In the genomic region with DNA sequence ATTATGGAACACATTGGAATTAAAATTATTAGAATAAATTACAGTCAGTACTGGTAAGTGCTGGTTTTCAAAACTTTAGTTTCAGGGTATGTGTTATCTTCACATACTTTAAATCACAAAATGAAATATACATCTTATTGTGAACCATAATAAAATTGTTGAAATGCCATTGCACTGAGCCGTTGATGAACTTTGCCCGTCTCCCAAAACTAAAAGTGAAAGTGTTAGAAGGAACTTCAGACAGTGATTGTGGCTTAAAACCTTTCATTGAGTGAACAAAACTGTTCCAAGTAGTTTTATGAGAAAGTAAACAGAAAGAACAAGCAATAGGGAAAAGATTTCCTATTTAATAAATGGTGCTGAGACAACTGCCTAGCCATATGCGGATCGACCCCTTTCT, we compare ENCODE assay signal across 14 cellular contexts.
DNase-seq lines count a peak whose midpoint lies in the region; ATAC-seq, FAIRE-seq and TF ChIP-seq lines count a peak whose summit lies in the region.
"Had no signal": no experiment of that assay in that cellular context is flagged by ENCODE, and none has a peak within 500 bp of the region (broad histone marks: within the 10 kb centered on the region; RNA-seq: fewer than 3 reads in every experiment).

No MANE protein-coding gene starts in this region.

- BruUV-seq in IMR-90 (replicated peaks; lab: Mats Ljungman, UMichigan) = no TSS peak

- H3K27me3 ChIP-seq in IMR-90 (ENCODE audit: control insufficient read depth, insufficient read depth, low read length) = no peaks in the 10 kb centered on the region
- no peaks in the 10 kb centered on the region for H3K27me3 ChIP-seq in pancreas
- no peaks in the 10 kb centered on the region for H3K27me3 ChIP-seq in gastroesophageal sphincter

- no peak overlapping the region for H3K27ac Mint-ChIP-seq in activated naive CD8-positive, alpha-beta T cell treated with anti-CD3 and anti-CD28 coated beads for 36 hours
- H3K27ac Mint-ChIP-seq: activated CD4-positive, alpha-beta T cell treated with anti-CD3 and anti-CD28 coated beads, Interleukin-2, amount 10 ng/mL, durations not matched to agents 24 days and 14 days had no signal

- dilution Hi-C loops in IMR-90 (cut with HindIII; ENCODE audit: low sequenced_read_pairs, unreplicated experiment) = no loop called here

- ATAC-seq in GM18868 (IDR thresholded peaks at IDR 0.05; ENCODE audit: unreplicated experiment) (peak; percentile 64), IMR-90 (ENCODE audit: low read depth) (0 out of 2 replicates have a peak, but pooled peaks have one; percentile 21), pancreas (peak in 1 of 4 donors; percentile 54), HG02840 (IDR thresholded peaks at IDR 0.05; ENCODE audit: low FRiP score, unreplicated experiment) (no peak), gastroesophageal sphincter (no peak)

- H3K9me3 ChIP-seq in IMR-90 (ENCODE audit: control insufficient read depth, insufficient read depth, low read length) (no peaks in the 10 kb centered on the region), pancreas (no peaks in the 10 kb centered on the region), gastroesophageal sphincter (no peaks in the 10 kb centered on the region)

- no peak overlapping the region; the same call in 1 of the 2 replicates for H3K4me2 ChIP-seq in IMR-90 (ENCODE audit: low read depth, low read length)

- no peak overlapping the region for H2AK5ac ChIP-seq in IMR-90 (ENCODE audit: low read depth, low read length)

- peak; percentile 29 for FAIRE-seq in pancreas (lab: Jason Lieb, UNC)
- FAIRE-seq: frontal cortex, H1 had no signal

- no peak overlapping the region for H3K4me3 Mint-ChIP-seq in activated naive CD8-positive, alpha-beta T cell treated with anti-CD3 and anti-CD28 coated beads for 36 hours
- H3K4me3 Mint-ChIP-seq: activated CD4-positive, alpha-beta T cell treated with anti-CD3 and anti-CD28 coated beads, Interleukin-2, amount 10 ng/mL, durations not matched to agents 24 days and 14 days had no signal

- no peaks in the 10 kb centered on the region for H3K27me3 Mint-ChIP-seq in activated naive CD8-positive, alpha-beta T cell treated with anti-CD3 and anti-CD28 coated beads for 36 hours
- H3K27me3 Mint-ChIP-seq: activated CD4-positive, alpha-beta T cell treated with anti-CD3 and anti-CD28 coated beads, Interleukin-2, amount 10 ng/mL, durations not matched to agents 24 days and 14 days had no signal

- CTCF ChIA-PET in IMR-90 (lab: Yijun Ruan, JAX) = no interaction called here

- H3K56ac ChIP-seq in IMR-90 (ENCODE audit: extremely low read depth, insufficient read depth, low read length) = no peak overlapping the region

- no peak for TF ChIP-seq RAD21 in IMR-90 (IDR thresholded peaks at IDR 0.05; ENCODE audit: low read length)

- no peak overlapping the region for H4K91ac ChIP-seq in IMR-90 (ENCODE audit: insufficient read depth, low read depth, low read length)

- DNase-seq in IMR-90 (peak; percentile 8), dedifferentiated amniotic fluid mesenchymal stem cell (ENCODE audit: extremely low spot score) (peak; percentile 26), pancreas (no peak), SW 1271 (lab: John Stamatoyannopoulos, UW) (no peak)
- no peak for DNase-seq in activated naive CD8-positive, alpha-beta T cell treated with anti-CD3 and anti-CD28 coated beads for 36 hours
- DNase-seq: activated CD4-positive, alpha-beta T cell treated with anti-CD3 and anti-CD28 coated beads, Interleukin-2, amount 10 ng/mL, durations not matched to agents 24 days and 14 days; activated effector memory CD4-positive, alpha-beta T cell treated with Interleukin-2 at 50 U/mL for 16 hours; mammary epithelial cell; NCI-H524 had no signal

- H3K18ac ChIP-seq in IMR-90 (ENCODE audit: low read depth, low read length) = no peak overlapping the region

- intact Hi-C loops in IMR-90 (cut with micrococcal nuclease) (no loop called here), pancreas (cut with DNase I) (no loop called here)

- no peak overlapping the region for H4K5ac ChIP-seq in IMR-90 (ENCODE audit: low read depth, low read length)

- H3K9ac ChIP-seq in IMR-90 (ENCODE audit: low read depth, low read length) = no peak overlapping the region

- H2AK9ac ChIP-seq in IMR-90 (replicated peaks; ENCODE audit: low read depth, low read length, poor library complexity) = no peak overlapping the region

- H3K4me1 ChIP-seq in IMR-90 (ENCODE audit: control insufficient read depth, insufficient read depth, low read length) (no peaks in the 10 kb centered on the region), pancreas (no peaks in the 10 kb centered on the region), gastroesophageal sphincter (no peaks in the 10 kb centered on the region)

- no peaks in the 10 kb centered on the region for H3K79me1 ChIP-seq in IMR-90 (ENCODE audit: low read depth in 1 of 2, low read length in 2 of 2)

- no peak overlapping the region for H4K8ac ChIP-seq in IMR-90 (ENCODE audit: low read depth in 2 of 2, low read length in 2 of 2)

- H3K36me3 ChIP-seq in IMR-90 (ENCODE audit: control insufficient read depth, insufficient read depth, low read length) (no peaks in the 10 kb centered on the region), pancreas (no peaks in the 10 kb centered on the region), gastroesophageal sphincter (no peaks in the 10 kb centered on the region)

- no peaks in the 10 kb centered on the region for H3K9me1 ChIP-seq in IMR-90 (ENCODE audit: insufficient read depth, low read length)

- 0 out of 2 replicates have a peak overlapping the region, but pooled peaks have one; percentile 7 for H3K4me3 ChIP-seq in IMR-90 (ENCODE audit: insufficient read depth, low read depth, low read length)
- H3K4me3 ChIP-seq in pancreas = no peak overlapping the region
- no peak overlapping the region for H3K4me3 ChIP-seq in gastroesophageal sphincter

- no peak for TF ChIP-seq CTCF in IMR-90 (conservative IDR thresholded peaks at IDR 0.05; ENCODE audit: low read depth, low read length)
- TF ChIP-seq CTCF in pancreas (IDR thresholded peaks at IDR 0.05) = no peak
- TF ChIP-seq CTCF in gastroesophageal sphincter (IDR thresholded peaks at IDR 0.05) = no peak

- no peak for TF ChIP-seq EP300 in gastroesophageal sphincter (IDR thresholded peaks at IDR 0.05)

- H3K36me3 Mint-ChIP-seq in activated naive CD8-positive, alpha-beta T cell treated with anti-CD3 and anti-CD28 coated beads for 36 hours = no peaks in the 10 kb centered on the region

- no peak overlapping the region for H3K23ac ChIP-seq in IMR-90 (ENCODE audit: low read depth, low read length)

- POLR2A ChIA-PET in IMR-90 (lab: Charles Lee; ENCODE audit: unreplicated experiment) = no interaction called here

- no peak overlapping the region for H2BK5ac ChIP-seq in IMR-90 (ENCODE audit: low read depth, low read length, poor library complexity, severe bottlenecking)

- H3K14ac ChIP-seq in IMR-90 (replicated peaks; ENCODE audit: low read depth, low read length) = no peak overlapping the region

- in situ Hi-C loops in IMR-90 (cut with MboI; ENCODE audit: low sequenced_read_pairs) = no loop called here

- WGBS in IMR-90 (ENCODE audit: extremely low coverage in 2 of 2, insufficient read length in 1 of 2), 2 experiments = no CpG with 5 or more reads among the region's 4 CpGs
- WGBS in pancreas, 2 donors = 53 to 54% methylated on average over 4 of the region's 4 CpGs
- WGBS in gastroesophageal sphincter (ENCODE audit: low coverage in 1 of 2), 2 donors = 63 to 65% methylated on average over 4 of the region's 4 CpGs

- no peak overlapping the region for H2AFZ ChIP-seq in IMR-90 (replicated peaks; ENCODE audit: low read length, poor library complexity)

- H3K4ac ChIP-seq in IMR-90 (ENCODE audit: low read depth, low read length) = no peak overlapping the region

- no peak overlapping the region for H2BK15ac ChIP-seq in IMR-90 (ENCODE audit: low read depth, low read length)

- H3K27ac ChIP-seq in IMR-90 (ENCODE audit: insufficient read depth, low read length) = no peak overlapping the region
- H3K27ac ChIP-seq in pancreas = no peak overlapping the region
- no peak overlapping the region for H3K27ac ChIP-seq in gastroesophageal sphincter

- TF ChIP-seq POLR2A in IMR-90 (IDR thresholded peaks at IDR 0.05; ENCODE audit: low read depth, low read length) (no peak), gastroesophageal sphincter (IDR thresholded peaks at IDR 0.05) (no peak)

- H2BK120ac ChIP-seq in IMR-90 (ENCODE audit: low read depth, low read length) = no peak overlapping the region

- H2BK20ac ChIP-seq in IMR-90 (ENCODE audit: low read depth, low read length) = no peak overlapping the region

- H3K4me1 Mint-ChIP-seq in activated naive CD8-positive, alpha-beta T cell treated with anti-CD3 and anti-CD28 coated beads for 36 hours = no peaks in the 10 kb centered on the region
- H3K4me1 Mint-ChIP-seq: activated CD4-positive, alpha-beta T cell treated with anti-CD3 and anti-CD28 coated beads, Interleukin-2, amount 10 ng/mL, durations not matched to agents 24 days and 14 days had no signal

- H4K20me1 ChIP-seq in IMR-90 (ENCODE audit: insufficient read depth, low read length) = no peaks in the 10 kb centered on the region

- peaks cover 2% of the 10 kb centered on the region for H3K9me3 Mint-ChIP-seq in activated naive CD8-positive, alpha-beta T cell treated with anti-CD3 and anti-CD28 coated beads for 36 hours
- H3K9me3 Mint-ChIP-seq: activated CD4-positive, alpha-beta T cell treated with anti-CD3 and anti-CD28 coated beads, Interleukin-2, amount 10 ng/mL, durations not matched to agents 24 days and 14 days had no signal

TF ChIP-seq in IMR-90, 13 proteins besides CTCF, POLR2A, EP300 and RAD21 (continues in another document):
- TF ChIP-seq, protein P1, sequence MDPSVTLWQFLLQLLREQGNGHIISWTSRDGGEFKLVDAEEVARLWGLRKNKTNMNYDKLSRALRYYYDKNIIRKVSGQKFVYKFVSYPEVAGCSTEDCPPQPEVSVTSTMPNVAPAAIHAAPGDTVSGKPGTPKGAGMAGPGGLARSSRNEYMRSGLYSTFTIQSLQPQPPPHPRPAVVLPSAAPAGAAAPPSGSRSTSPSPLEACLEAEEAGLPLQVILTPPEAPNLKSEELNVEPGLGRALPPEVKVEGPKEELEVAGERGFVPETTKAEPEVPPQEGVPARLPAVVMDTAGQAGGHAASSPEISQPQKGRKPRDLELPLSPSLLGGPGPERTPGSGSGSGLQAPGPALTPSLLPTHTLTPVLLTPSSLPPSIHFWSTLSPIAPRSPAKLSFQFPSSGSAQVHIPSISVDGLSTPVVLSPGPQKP (IDR thresholded peaks at IDR 0.05; ENCODE audit: borderline replicate concordance, low read depth, low read length) = no peak
- TF ChIP-seq CHD1 (IDR thresholded peaks at IDR 0.05; ENCODE audit: low read depth, low read length) = no peak
- TF ChIP-seq, protein P2, sequence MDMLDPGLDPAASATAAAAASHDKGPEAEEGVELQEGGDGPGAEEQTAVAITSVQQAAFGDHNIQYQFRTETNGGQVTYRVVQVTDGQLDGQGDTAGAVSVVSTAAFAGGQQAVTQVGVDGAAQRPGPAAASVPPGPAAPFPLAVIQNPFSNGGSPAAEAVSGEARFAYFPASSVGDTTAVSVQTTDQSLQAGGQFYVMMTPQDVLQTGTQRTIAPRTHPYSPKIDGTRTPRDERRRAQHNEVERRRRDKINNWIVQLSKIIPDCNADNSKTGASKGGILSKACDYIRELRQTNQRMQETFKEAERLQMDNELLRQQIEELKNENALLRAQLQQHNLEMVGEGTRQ (IDR thresholded peaks at IDR 0.05; ENCODE audit: low read depth, low read length) = no peak
- TF ChIP-seq NFE2L2 (IDR thresholded peaks at IDR 0.05; ENCODE audit: low read depth, low read length) = no peak
- TF ChIP-seq MXI1 (IDR thresholded peaks at IDR 0.05; ENCODE audit: borderline replicate concordance, low read depth, low read length) = no peak

Comparison
In these comparisons a context has a peak if more than half of its experiments do, and no peak if none do; other contexts are left out.
1. ATAC-seq: peak in GM18868 (single experiment) and IMR-90 (single experiment); none in HG02840 (single experiment) and gastroesophageal sphincter (single experiment).
2. DNase-seq: peak in IMR-90 (single experiment) and dedifferentiated amniotic fluid mesenchymal stem cell (single experiment); none in pancreas (0 of 6), SW 1271 (0 of 2) and activated naive CD8-positive, alpha-beta T cell treated with anti-CD3 and anti-CD28 coated beads for 36 hours (single experiment).